In the genomic region with DNA sequence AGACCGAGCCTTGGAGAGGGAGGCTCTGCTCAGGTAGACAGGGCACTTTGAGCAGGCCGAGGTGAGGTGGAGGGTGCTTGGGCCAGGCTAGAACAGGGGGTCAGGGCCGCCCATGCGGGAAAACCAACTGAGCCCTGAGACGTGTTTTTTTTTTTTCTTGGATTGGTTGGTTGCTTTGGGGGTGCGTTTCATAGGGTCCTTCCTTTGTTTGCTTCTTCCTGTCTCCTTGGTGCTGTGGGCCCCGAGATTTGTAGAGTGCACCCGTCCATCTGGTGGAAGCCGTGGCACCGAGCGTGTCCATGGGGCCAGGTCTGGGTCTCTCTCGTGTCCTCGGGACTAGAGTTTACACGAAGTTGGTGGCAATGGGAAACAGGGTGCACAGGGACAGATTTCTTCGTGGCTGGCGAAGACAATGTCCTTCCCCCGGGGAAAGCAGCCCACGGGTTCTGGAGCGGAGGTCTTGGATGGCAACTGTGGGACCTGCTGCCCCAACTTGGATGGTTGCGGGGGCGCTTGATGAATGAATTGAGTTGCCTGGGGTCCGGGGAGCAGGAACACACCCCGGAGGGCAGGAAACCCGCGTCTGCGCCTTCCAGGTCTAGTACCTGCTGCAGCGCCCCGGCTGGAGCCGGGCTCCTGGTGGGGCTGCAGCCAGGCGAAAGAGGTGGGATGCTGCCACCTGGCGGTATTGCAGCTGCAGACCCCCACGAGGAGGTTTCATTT, we compare ENCODE assay signal across 8 cellular contexts.
DNase-seq lines count a peak whose midpoint lies in the region; ATAC-seq and TF ChIP-seq lines count a peak whose summit lies in the region.
"Not testable (repeated sequence)": the region's sequence is repeated elsewhere in the genome, so short reads cannot be mapped to it uniquely, and the experiment has no call there.

No MANE protein-coding gene starts in this region.

- POLR2A ChIA-PET in PC-3 (lab: Charles Lee; ENCODE audit: unreplicated experiment), result not testable (repeated sequence)

- H3K9ac ChIP-seq in PC-3 (ENCODE audit: low read length), result not testable (repeated sequence)

- H3K79me2 ChIP-seq in PC-3 (ENCODE audit: low read length), result not testable (repeated sequence)

- not testable (repeated sequence) for H3K36me3 ChIP-seq in BE2C; PC-3 (ENCODE audit: low read depth, low read length)

- H3K27ac ChIP-seq in PC-3 (ENCODE audit: low read length); VCaP: not testable (repeated sequence)

- H3K4me3 ChIP-seq in BE2C (ENCODE audit: low read depth, low read length); PC-3 (ENCODE audit: low read length): not testable (repeated sequence)

- not testable (repeated sequence) for H3F3A ChIP-seq in PC-3 (ENCODE audit: low read length, unreplicated experiment)

- not testable (repeated sequence) for H3K4me1 ChIP-seq in BE2C; PC-3 (ENCODE audit: insufficient read depth, low read length)

- CTCF ChIA-PET in PC-3 (lab: Charles Lee), result not testable (repeated sequence)

- not testable (repeated sequence) for H4K20me1 ChIP-seq in PC-3 (ENCODE audit: low read length)

- peak; percentile 49; the same call in 1 of the 2 replicates for ATAC-seq in PC-3

- not testable (repeated sequence) for H3K9me3 ChIP-seq in BE2C; PC-3 (ENCODE audit: low read length)

- not testable (repeated sequence) for BruUV-seq in PC-3 (replicated peaks; lab: Mats Ljungman, UMichigan)

- not testable (repeated sequence) for H3K9me2 ChIP-seq in PC-3 (replicated peaks; ENCODE audit: low read length)

- not testable (repeated sequence) for H3K27me3 ChIP-seq in BE2C; PC-3 (ENCODE audit: low read length)

- TF ChIP-seq CTCF in BE2C (IDR thresholded peaks at IDR 0.05; ENCODE audit: low read depth, low read length) (peak; percentile 42), GM13977 (IDR thresholded peaks at IDR 0.05; ENCODE audit: extremely low read depth, insufficient read depth, missing control alignments) (peak; percentile 15), PC-3 (conservative IDR thresholded peaks at IDR 0.05; ENCODE audit: low read depth, low read length) (peak; percentile 52), VCaP (conservative IDR thresholded peaks at IDR 0.05) (0 out of 2 replicates have a peak, but pooled peaks have one; percentile 12)

- DNase-seq in BE2C (peak; percentile 56), KBM-7 (peak; percentile 44), PC-3 (peak; percentile 33), cardiac septum (ENCODE audit: low spot score) (peak; percentile 74)
- DNase-seq in GM13977 (ENCODE audit: low spot score), result not testable (repeated sequence)
- DNase-seq in activated naive CD4-positive, alpha-beta T cell treated with anti-CD3 and anti-CD28 coated beads, Interleukin-2, amount 50 U/mL, for 16 hours, result peak; percentile 18
- peak; percentile 47 for DNase-seq in stimulated activated CD4-positive, alpha-beta T cell treated with anti-CD3 and anti-CD28 coated beads, Interleukin-15, amount 100 ng/mL, for 24 hours

- intact Hi-C loops in PC-3 (cut with micrococcal nuclease); cardiac septum (cut with DNase I): not testable (repeated sequence)

- in situ Hi-C loops in GM13977 (cut with MboI; ENCODE audit: low pct_unique_long_range_greater_than_20kb, low sequenced_read_pairs, unreplicated experiment); KBM-7 (cut with MboI; ENCODE audit: low pct_unique_long_range_greater_than_20kb, low sequenced_read_pairs): not testable (repeated sequence)

- 0 out of 2 replicates have a peak overlapping the region, but pooled peaks have one; percentile 48 for H2AFZ ChIP-seq in PC-3 (ENCODE audit: low read length)

- peak overlapping the region; percentile 37; the same call in 1 of the 2 replicates for H3K4me2 ChIP-seq in PC-3 (ENCODE audit: low read length)
